In the genomic region with DNA sequence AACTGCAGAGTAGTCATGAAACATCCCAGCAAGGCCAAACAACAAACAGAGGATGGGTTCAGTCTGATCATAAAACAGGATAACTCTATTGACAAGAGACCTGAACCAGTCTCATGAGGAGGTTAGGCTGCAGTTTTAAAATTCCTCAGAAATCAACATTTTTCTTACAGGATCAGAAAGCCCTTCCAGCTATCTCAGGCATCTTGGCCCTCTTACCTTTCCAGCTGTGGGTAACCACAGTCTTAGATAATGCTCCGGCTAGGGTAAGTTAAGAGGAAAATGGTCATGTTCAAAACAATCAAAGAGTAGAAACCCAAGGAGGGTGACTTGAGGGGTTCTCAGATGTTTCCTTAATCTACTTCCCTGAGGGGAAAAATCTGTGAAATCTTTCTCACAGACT, we compare ENCODE assay signal across 28 cellular contexts. TPM values are rescaled to one million over a fixed set of nuclear protein-coding genes. Genes with fewer than 3 reads are reported as not detected.
"Had no signal": no experiment of that assay in that cellular context is flagged by ENCODE, and none has a peak within 500 bp of the region (broad histone marks: within the 10 kb centered on the region; RNA-seq: fewer than 3 reads in every experiment).

No MANE protein-coding gene starts in this region.

- H3K9me3 Mint-ChIP-seq: dendritic cell treated with granulocyte-macrophage colony-stimulating factor and Interleukin-4, amounts not matched to agents 40 ng/mL and 50 ng/mL, for 4 days; endodermal cell; naive thymus-derived CD4-positive, alpha-beta T cell; stimulated activated naive CD8-positive, alpha-beta T cell treated with anti-CD3 and anti-CD28 coated beads, Interleukin-15, Interleukin-2, amounts not matched to agents 100 ng/mL and 50 ng/mL, for 24 hours; type B pancreatic cell had no signal

- H3K27me3 Mint-ChIP-seq: activated naive CD8-positive, alpha-beta T cell; dendritic cell treated with granulocyte-macrophage colony-stimulating factor and Interleukin-4, amounts not matched to agents 40 ng/mL and 50 ng/mL, for 4 days; naive thymus-derived CD4-positive, alpha-beta T cell; stimulated activated naive CD8-positive, alpha-beta T cell treated with anti-CD3 and anti-CD28 coated beads, Interleukin-15, Interleukin-2, amounts not matched to agents 100 ng/mL and 50 ng/mL, for 24 hours; type B pancreatic cell had no signal

- FAIRE-seq: frontal cortex, keratinocyte had no signal

- H3K4me1 ChIP-seq: breast epithelium, uterus had no signal

- H3K27me3 ChIP-seq: breast epithelium, esophagus squamous epithelium, uterus had no signal

- ATAC-seq: activated CD4-positive, CD25-positive, alpha-beta regulatory T cell treated with anti-CD3 and anti-CD28 coated beads, Interleukin-2, amount 50 U/mL, for 24 hours; naive thymus-derived CD4-positive, alpha-beta T cell; right cardiac atrium had no signal

- H3K4me3 Mint-ChIP-seq: activated naive CD8-positive, alpha-beta T cell; dendritic cell treated with granulocyte-macrophage colony-stimulating factor and Interleukin-4, amounts not matched to agents 40 ng/mL and 50 ng/mL, for 4 days; endodermal cell; stimulated activated naive CD8-positive, alpha-beta T cell treated with anti-CD3 and anti-CD28 coated beads, Interleukin-15, Interleukin-2, amounts not matched to agents 100 ng/mL and 50 ng/mL, for 24 hours; type B pancreatic cell had no signal

- DNase-seq: activated CD4-positive, alpha-beta T cell treated with anti-CD3 and anti-CD28 coated beads for 48 hours; activated CD4-positive, alpha-beta T cell treated with anti-CD3 and anti-CD28 coated beads, Interleukin-2, amount 50 U/mL, for 48 hours; activated CD8-positive, alpha-beta memory T cell treated with anti-CD3 and anti-CD28 coated beads for 24 hours; activated effector memory CD4-positive, alpha-beta T cell treated with Interleukin-2 at 50 U/mL for 16 hours; activated naive CD4-positive, alpha-beta T cell treated with Interleukin-2 at 50 U/mL for 16 hours; aorta; central memory CD4-positive, alpha-beta T cell; endodermal cell; esophagus squamous epithelium; glutamatergic neuron; midbrain; naive thymus-derived CD4-positive, alpha-beta T cell; right cardiac atrium; stimulated activated CD4-positive, alpha-beta T cell treated with anti-CD3 and anti-CD28 coated beads, Interleukin-4, amount 100 ng/mL, for 1 hour; uterus had no signal

- H3K27ac ChIP-seq: breast epithelium, esophagus squamous epithelium, thoracic aorta, uterus, VCaP had no signal

- H3K4me3 ChIP-seq: breast epithelium, esophagus squamous epithelium, thoracic aorta, uterus had no signal

- H3K9me3 ChIP-seq: breast epithelium, esophagus squamous epithelium, thoracic aorta, uterus had no signal

- H3K36me3 ChIP-seq: breast epithelium, esophagus squamous epithelium, thoracic aorta, uterus had no signal

- H3K27ac Mint-ChIP-seq: activated naive CD8-positive, alpha-beta T cell; dendritic cell treated with granulocyte-macrophage colony-stimulating factor and Interleukin-4, amounts not matched to agents 40 ng/mL and 50 ng/mL, for 4 days; endodermal cell; stimulated activated naive CD8-positive, alpha-beta T cell treated with anti-CD3 and anti-CD28 coated beads, Interleukin-15, Interleukin-2, amounts not matched to agents 100 ng/mL and 50 ng/mL, for 24 hours; type B pancreatic cell had no signal

RNA-seq across cellular contexts. Expression of gene TDO2, which starts 45.0 kb away (rescaled TPM):
- total RNA-seq: breast epithelium; endodermal cell; frontal cortex; naive thymus-derived CD4-positive, alpha-beta T cell; pulmonary artery endothelial cell; right cardiac atrium; subcutaneous adipose tissue; T-helper 1 cell treated with Interleukin-12 subunit alpha and Interleukin-12 subunit beta and Interleukin-4 antibody, amounts not matched to agents 30 ng/mL and 1 ng/mL, for 36 hours; thoracic aorta had no signal
- polyA plus RNA-seq: keratinocyte; naive thymus-derived CD4-positive, alpha-beta T cell; right cardiac atrium had no signal
